ENCODE assay signal across 1 cellular context in the genomic region with DNA sequence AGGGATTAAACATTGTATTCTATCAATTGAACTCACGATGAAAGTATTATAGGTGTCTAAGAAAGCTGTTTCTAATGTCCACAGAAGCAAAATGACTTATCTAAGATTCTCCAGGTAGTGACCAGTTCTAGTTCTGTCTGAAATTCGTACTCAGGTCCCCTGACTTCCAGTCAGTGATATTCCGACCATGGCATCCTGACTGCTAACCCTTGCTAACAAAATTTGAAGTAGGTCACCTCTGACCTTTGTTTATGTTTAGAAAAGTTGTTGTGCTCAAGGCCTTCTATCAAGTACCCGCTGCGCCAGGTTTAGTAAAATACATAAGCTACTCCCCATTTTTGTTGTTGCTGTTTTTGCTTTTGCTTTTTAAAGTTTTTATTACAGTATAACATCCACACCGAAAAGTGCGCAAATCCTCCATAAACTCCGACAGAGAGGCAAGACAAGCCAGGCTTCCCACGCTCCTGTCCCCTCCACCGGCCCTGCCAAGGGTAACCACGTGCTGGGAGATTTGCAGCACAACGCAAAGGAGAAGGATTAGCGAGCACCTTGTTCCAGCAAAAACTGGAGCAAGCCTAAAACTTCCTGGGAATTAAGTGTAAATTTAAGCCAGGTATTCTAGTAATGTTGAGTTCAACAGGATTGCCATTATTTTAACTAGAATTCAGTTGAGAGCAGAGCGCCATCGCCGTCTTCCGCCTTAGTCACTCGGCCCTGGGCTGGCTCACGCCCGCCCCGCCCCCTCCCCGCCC.
TF ChIP-seq lines count a peak whose summit lies in the region.

No MANE protein-coding gene starts in this region.

TF ChIP-seq in HepG2, 621 proteins besides CTCF, POLR2A, EP300 and RAD21 (continued from another document and continues in another):
- TF ChIP-seq, protein P1, sequence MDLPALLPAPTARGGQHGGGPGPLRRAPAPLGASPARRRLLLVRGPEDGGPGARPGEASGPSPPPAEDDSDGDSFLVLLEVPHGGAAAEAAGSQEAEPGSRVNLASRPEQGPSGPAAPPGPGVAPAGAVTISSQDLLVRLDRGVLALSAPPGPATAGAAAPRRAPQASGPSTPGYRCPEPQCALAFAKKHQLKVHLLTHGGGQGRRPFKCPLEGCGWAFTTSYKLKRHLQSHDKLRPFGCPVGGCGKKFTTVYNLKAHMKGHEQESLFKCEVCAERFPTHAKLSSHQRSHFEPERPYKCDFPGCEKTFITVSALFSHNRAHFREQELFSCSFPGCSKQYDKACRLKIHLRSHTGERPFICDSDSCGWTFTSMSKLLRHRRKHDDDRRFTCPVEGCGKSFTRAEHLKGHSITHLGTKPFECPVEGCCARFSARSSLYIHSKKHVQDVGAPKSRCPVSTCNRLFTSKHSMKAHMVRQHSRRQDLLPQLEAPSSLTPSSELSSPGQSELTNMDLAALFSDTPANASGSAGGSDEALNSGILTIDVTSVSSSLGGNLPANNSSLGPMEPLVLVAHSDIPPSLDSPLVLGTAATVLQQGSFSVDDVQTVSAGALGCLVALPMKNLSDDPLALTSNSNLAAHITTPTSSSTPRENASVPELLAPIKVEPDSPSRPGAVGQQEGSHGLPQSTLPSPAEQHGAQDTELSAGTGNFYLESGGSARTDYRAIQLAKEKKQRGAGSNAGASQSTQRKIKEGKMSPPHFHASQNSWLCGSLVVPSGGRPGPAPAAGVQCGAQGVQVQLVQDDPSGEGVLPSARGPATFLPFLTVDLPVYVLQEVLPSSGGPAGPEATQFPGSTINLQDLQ (CRISPR knock-in tag; IDR thresholded peaks at IDR 0.05) = no peak; the same call in 1 of the 2 replicates
- TF ChIP-seq, protein P2, sequence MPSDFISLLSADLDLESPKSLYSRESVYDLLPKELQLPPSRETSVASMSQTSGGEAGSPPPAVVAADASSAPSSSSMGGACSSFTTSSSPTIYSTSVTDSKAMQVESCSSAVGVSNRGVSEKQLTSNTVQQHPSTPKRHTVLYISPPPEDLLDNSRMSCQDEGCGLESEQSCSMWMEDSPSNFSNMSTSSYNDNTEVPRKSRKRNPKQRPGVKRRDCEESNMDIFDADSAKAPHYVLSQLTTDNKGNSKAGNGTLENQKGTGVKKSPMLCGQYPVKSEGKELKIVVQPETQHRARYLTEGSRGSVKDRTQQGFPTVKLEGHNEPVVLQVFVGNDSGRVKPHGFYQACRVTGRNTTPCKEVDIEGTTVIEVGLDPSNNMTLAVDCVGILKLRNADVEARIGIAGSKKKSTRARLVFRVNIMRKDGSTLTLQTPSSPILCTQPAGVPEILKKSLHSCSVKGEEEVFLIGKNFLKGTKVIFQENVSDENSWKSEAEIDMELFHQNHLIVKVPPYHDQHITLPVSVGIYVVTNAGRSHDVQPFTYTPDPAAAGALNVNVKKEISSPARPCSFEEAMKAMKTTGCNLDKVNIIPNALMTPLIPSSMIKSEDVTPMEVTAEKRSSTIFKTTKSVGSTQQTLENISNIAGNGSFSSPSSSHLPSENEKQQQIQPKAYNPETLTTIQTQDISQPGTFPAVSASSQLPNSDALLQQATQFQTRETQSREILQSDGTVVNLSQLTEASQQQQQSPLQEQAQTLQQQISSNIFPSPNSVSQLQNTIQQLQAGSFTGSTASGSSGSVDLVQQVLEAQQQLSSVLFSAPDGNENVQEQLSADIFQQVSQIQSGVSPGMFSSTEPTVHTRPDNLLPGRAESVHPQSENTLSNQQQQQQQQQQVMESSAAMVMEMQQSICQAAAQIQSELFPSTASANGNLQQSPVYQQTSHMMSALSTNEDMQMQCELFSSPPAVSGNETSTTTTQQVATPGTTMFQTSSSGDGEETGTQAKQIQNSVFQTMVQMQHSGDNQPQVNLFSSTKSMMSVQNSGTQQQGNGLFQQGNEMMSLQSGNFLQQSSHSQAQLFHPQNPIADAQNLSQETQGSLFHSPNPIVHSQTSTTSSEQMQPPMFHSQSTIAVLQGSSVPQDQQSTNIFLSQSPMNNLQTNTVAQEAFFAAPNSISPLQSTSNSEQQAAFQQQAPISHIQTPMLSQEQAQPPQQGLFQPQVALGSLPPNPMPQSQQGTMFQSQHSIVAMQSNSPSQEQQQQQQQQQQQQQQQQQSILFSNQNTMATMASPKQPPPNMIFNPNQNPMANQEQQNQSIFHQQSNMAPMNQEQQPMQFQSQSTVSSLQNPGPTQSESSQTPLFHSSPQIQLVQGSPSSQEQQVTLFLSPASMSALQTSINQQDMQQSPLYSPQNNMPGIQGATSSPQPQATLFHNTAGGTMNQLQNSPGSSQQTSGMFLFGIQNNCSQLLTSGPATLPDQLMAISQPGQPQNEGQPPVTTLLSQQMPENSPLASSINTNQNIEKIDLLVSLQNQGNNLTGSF (CRISPR knock-in tag; IDR thresholded peaks at IDR 0.05) = 0 out of 2 replicates have a peak, but pooled peaks have one; percentile 57
- TF ChIP-seq ZNF501 (CRISPR knock-in tag; IDR thresholded peaks at IDR 0.05) = peak; percentile 93
- peak; percentile 59; the same call in 1 of the 2 replicates for TF ChIP-seq ZNF205 (CRISPR knock-in tag; IDR thresholded peaks at IDR 0.05)
- no peak for TF ChIP-seq NFIC (IDR thresholded peaks at IDR 0.05; ENCODE audit: low read length)
- TF ChIP-seq HNRNPLL (IDR thresholded peaks at IDR 0.05; ENCODE audit: low read depth, low read length, poor library complexity, severe bottlenecking) = peak; percentile 72
- peak; percentile 21; the same call in 1 of the 2 replicates for TF ChIP-seq BHLHE40 (IDR thresholded peaks at IDR 0.05; ENCODE audit: low read length)
- no peak for TF ChIP-seq ZZZ3 (CRISPR knock-in tag; IDR thresholded peaks at IDR 0.05; ENCODE audit: borderline replicate concordance)
- TF ChIP-seq ZNF619 (CRISPR knock-in tag; IDR thresholded peaks at IDR 0.05) = 0 out of 2 replicates have a peak, but pooled peaks have one; percentile 51
- peak; percentile 20 for TF ChIP-seq ZSCAN25 (CRISPR knock-in tag; IDR thresholded peaks at IDR 0.05)
- TF ChIP-seq CEBPG (CRISPR knock-in tag; IDR thresholded peaks at IDR 0.05) = 0 out of 2 replicates have a peak, but pooled peaks have one; percentile 8
- TF ChIP-seq, protein P3, sequence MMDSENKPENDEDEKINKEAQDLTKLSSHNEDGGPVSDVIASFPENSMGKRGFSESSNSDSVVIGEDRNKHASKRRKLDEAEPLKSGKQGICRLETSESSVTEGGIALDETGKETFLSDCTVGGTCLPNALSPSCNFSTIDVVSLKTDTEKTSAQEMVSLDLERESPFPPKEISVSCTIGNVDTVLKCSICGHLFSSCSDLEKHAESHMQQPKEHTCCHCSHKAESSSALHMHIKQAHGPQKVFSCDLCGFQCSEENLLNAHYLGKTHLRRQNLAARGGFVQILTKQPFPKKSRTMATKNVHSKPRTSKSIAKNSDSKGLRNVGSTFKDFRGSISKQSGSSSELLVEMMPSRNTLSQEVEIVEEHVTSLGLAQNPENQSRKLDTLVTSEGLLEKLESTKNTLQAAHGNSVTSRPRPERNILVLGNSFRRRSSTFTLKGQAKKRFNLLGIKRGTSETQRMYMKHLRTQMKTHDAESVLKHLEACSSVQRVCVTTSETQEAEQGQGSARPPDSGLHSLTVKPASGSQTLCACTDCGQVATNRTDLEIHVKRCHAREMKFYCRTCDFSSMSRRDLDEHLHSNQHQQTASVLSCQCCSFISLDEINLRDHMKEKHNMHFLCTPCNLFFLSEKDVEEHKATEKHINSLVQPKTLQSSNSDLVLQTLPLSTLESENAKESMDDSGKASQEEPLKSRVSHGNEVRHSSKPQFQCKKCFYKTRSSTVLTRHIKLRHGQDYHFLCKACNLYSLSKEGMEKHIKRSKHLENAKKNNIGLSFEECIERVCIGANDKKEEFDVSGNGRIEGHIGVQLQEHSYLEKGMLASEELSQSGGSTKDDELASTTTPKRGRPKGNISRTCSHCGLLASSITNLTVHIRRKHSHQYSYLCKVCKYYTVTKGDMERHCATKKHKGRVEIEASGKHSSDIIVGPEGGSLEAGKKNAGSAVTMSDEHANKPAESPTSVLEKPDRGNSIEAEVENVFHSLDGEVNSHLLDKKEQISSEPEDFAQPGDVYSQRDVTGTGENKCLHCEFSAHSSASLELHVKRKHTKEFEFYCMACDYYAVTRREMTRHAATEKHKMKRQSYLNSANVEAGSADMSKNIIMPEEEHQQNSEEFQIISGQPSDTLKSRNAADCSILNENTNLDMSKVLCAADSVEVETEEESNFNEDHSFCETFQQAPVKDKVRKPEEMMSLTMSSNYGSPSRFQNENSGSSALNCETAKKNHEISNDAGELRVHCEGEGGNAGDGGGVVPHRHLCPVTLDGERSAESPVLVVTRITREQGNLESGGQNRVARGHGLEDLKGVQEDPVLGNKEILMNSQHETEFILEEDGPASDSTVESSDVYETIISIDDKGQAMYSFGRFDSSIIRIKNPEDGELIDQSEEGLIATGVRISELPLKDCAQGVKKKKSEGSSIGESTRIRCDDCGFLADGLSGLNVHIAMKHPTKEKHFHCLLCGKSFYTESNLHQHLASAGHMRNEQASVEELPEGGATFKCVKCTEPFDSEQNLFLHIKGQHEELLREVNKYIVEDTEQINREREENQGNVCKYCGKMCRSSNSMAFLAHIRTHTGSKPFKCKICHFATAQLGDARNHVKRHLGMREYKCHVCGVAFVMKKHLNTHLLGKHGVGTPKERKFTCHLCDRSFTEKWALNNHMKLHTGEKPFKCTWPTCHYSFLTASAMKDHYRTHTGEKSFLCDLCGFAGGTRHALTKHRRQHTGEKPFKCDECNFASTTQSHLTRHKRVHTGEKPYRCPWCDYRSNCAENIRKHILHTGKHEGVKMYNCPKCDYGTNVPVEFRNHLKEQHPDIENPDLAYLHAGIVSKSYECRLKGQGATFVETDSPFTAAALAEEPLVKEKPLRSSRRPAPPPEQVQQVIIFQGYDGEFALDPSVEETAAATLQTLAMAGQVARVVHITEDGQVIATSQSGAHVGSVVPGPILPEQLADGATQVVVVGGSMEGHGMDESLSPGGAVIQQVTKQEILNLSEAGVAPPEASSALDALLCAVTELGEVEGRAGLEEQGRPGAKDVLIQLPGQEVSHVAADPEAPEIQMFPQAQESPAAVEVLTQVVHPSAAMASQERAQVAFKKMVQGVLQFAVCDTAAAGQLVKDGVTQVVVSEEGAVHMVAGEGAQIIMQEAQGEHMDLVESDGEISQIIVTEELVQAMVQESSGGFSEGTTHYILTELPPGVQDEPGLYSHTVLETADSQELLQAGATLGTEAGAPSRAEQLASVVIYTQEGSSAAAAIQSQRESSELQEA (CRISPR knock-in tag; IDR thresholded peaks at IDR 0.05; ENCODE audit: not compliant biosample characterization) = no peak
- TF ChIP-seq ZNF10 (CRISPR knock-in tag; IDR thresholded peaks at IDR 0.05; ENCODE audit: borderline replicate concordance, low read depth) = no peak
- peak; percentile 94 for TF ChIP-seq BORCS8-MEF2B (CRISPR knock-in tag; IDR thresholded peaks at IDR 0.05)
- TF ChIP-seq, protein P4, sequence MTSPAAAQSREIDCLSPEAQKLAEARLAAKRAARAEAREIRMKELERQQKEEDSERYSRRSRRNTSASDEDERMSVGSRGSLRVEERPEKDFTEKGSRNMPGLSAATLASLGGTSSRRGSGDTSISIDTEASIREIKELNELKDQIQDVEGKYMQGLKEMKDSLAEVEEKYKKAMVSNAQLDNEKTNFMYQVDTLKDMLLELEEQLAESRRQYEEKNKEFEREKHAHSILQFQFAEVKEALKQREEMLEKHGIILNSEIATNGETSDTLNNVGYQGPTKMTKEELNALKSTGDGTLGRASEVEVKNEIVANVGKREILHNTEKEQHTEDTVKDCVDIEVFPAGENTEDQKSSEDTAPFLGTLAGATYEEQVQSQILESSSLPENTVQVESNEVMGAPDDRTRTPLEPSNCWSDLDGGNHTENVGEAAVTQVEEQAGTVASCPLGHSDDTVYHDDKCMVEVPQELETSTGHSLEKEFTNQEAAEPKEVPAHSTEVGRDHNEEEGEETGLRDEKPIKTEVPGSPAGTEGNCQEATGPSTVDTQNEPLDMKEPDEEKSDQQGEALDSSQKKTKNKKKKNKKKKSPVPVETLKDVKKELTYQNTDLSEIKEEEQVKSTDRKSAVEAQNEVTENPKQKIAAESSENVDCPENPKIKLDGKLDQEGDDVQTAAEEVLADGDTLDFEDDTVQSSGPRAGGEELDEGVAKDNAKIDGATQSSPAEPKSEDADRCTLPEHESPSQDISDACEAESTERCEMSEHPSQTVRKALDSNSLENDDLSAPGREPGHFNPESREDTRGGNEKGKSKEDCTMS (CRISPR knock-in tag; conservative IDR thresholded peaks at IDR 0.05) = no peak
- peak; percentile 65; the same call in 1 of the 2 replicates for TF ChIP-seq ZNF792 (CRISPR knock-in tag; IDR thresholded peaks at IDR 0.05)
- peak; percentile 80; the same call in 1 of the 2 replicates for TF ChIP-seq ZC3H4 (CRISPR knock-in tag; IDR thresholded peaks at IDR 0.05; ENCODE audit: borderline replicate concordance)
- TF ChIP-seq, protein P5, sequence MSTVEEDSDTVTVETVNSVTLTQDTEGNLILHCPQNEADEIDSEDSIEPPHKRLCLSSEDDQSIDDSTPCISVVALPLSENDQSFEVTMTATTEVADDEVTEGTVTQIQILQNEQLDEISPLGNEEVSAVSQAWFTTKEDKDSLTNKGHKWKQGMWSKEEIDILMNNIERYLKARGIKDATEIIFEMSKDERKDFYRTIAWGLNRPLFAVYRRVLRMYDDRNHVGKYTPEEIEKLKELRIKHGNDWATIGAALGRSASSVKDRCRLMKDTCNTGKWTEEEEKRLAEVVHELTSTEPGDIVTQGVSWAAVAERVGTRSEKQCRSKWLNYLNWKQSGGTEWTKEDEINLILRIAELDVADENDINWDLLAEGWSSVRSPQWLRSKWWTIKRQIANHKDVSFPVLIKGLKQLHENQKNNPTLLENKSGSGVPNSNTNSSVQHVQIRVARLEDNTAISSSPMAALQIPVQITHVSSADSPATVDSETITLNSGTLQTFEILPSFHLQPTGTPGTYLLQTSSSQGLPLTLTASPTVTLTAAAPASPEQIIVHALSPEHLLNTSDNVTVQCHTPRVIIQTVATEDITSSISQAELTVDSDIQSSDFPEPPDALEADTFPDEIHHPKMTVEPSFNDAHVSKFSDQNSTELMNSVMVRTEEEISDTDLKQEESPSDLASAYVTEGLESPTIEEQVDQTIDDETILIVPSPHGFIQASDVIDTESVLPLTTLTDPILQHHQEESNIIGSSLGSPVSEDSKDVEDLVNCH (CRISPR knock-in tag; IDR thresholded peaks at IDR 0.05) = no peak
- no peak for TF ChIP-seq ZNF343 (CRISPR knock-in tag; IDR thresholded peaks at IDR 0.05)
- no peak; the same call in 1 of the 2 replicates for TF ChIP-seq ZBTB20 (CRISPR knock-in tag; IDR thresholded peaks at IDR 0.05; ENCODE audit: borderline replicate concordance, low read depth)
- no peak for TF ChIP-seq ZKSCAN5 (CRISPR knock-in tag; IDR thresholded peaks at IDR 0.05)
- TF ChIP-seq NCOA2 (CRISPR knock-in tag; IDR thresholded peaks at IDR 0.05) = 0 out of 2 replicates have a peak, but pooled peaks have one; percentile 32
- TF ChIP-seq CENPT (CRISPR knock-in tag; IDR thresholded peaks at IDR 0.05; ENCODE audit: low read depth) = no peak
- TF ChIP-seq, protein P6, sequence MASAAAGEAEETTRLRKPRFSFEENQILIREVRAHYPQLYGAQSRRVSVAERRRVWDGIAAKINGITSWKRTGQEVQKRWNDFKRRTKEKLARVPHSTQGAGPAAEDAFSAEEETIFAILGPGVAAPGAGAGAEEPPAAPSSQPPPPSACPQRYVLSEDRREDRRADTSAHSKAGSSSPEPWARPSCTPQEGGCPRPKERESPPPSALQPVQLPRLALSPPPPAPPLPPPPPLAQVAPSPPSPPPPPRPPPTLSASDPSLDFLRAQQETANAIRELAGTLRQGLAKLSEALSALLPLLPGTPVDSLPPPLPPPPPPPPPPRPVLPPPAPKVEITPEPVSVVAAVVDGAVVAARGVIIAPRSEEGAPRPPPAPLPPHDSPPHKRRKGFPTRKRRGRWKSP (CRISPR knock-in tag; IDR thresholded peaks at IDR 0.05) = peak; percentile 42; the same call in 1 of the 2 replicates
